ENCODE assay signal across 8 cellular contexts in genomic region chr12:7042847-7043246, GRCh38. TPM values are rescaled to one million over a fixed set of nuclear protein-coding genes. Genes with fewer than 3 reads are reported as not detected.
DNase-seq lines count a peak whose midpoint lies in the region; ATAC-seq, FAIRE-seq and TF ChIP-seq lines count a peak whose summit lies in the region.

No MANE protein-coding gene starts in this region.

- H3K4me3 ChIP-seq in body of pancreas (no peak overlapping the region), right lobe of liver (no peak overlapping the region)

- ATAC-seq in body of pancreas (peak; percentile 97), right lobe of liver (peak; percentile 79 to 84 (median 83)), HG03469 (IDR thresholded peaks at IDR 0.05; ENCODE audit: unreplicated experiment) (no peak)
- no peak for ATAC-seq in stimulated activated naive CD8-positive, alpha-beta T cell treated with anti-CD3 and anti-CD28 coated beads, Interleukin-15, amount 100 ng/mL, for 72 hours

- H3K27me3 Mint-ChIP-seq in stimulated activated naive CD8-positive, alpha-beta T cell treated with anti-CD3 and anti-CD28 coated beads, Interleukin-15, amount 100 ng/mL, for 72 hours: no peaks in the 10 kb centered on the region

- peak; percentile 91 for FAIRE-seq in G401.6 (lab: Jason Lieb, UNC)

- TF ChIP-seq POLR2A in body of pancreas (IDR thresholded peaks at IDR 0.05) (no peak), right lobe of liver (IDR thresholded peaks at IDR 0.05) (no peak)

- DNase-seq in NCI-H1694 (lab: John Stamatoyannopoulos, UW) (peak; percentile 32), body of pancreas (no peak), right lobe of liver (no peak), substantia nigra (lab: John Stamatoyannopoulos, UW) (no peak)
- DNase-seq in stimulated activated naive CD8-positive, alpha-beta T cell treated with anti-CD3 and anti-CD28 coated beads, Interleukin-15, amount 100 ng/mL, for 72 hours: no peak
- DNase-seq in effector CD4-positive, alpha-beta T cell: no peak

- H3K4me1 ChIP-seq in body of pancreas (no peaks in the 10 kb centered on the region), right lobe of liver (no peaks in the 10 kb centered on the region)

- H3K27ac ChIP-seq in body of pancreas (no peak overlapping the region), right lobe of liver (no peak overlapping the region), substantia nigra (ENCODE audit: low read depth, low read length, poor library complexity, severe bottlenecking) (no peak overlapping the region)

- TF ChIP-seq CTCF in body of pancreas (IDR thresholded peaks at IDR 0.05): peak; percentile 17 to 80 (median 70)
- peak; percentile 38 to 55 (median 54) for TF ChIP-seq CTCF in right lobe of liver (IDR thresholded peaks at IDR 0.05)

- H3K4me1 Mint-ChIP-seq in stimulated activated naive CD8-positive, alpha-beta T cell treated with anti-CD3 and anti-CD28 coated beads, Interleukin-15, amount 100 ng/mL, for 72 hours: peaks cover 13% of the 10 kb centered on the region

- no peak overlapping the region for H3K4me3 Mint-ChIP-seq in stimulated activated naive CD8-positive, alpha-beta T cell treated with anti-CD3 and anti-CD28 coated beads, Interleukin-15, amount 100 ng/mL, for 72 hours

- no peaks in the 10 kb centered on the region for H3K36me3 ChIP-seq in body of pancreas (replicated peaks in 1 of 2; ENCODE audit: insufficient read depth in 1 of 2, low read depth in 2 of 2)
- no peaks in the 10 kb centered on the region for H3K36me3 ChIP-seq in right lobe of liver

- 22 to 25% methylated on average over 6 of the region's 6 CpGs for WGBS in body of pancreas, 2 donors
- WGBS in right lobe of liver (ENCODE audit: insufficient coverage, low coverage, low lambda C conversion rate, missing lambda C conversion rate): 32% methylated on average over 6 of the region's 6 CpGs

- H3K27ac Mint-ChIP-seq in stimulated activated naive CD8-positive, alpha-beta T cell treated with anti-CD3 and anti-CD28 coated beads, Interleukin-15, amount 100 ng/mL, for 72 hours: no peak overlapping the region

- intact Hi-C loops in body of pancreas (cut with DNase I): loop anchor here (10.0 kb wide), 1 partner anchor 72 kb away; no protein-coding TSS in a partner anchor
- intact Hi-C loops in right lobe of liver (cut with DNase I): no loop called here

- H3K9me3 ChIP-seq in body of pancreas (no peaks in the 10 kb centered on the region), right lobe of liver (no peaks in the 10 kb centered on the region)

- H3K27me3 ChIP-seq in body of pancreas (no peaks in the 10 kb centered on the region), right lobe of liver (no peaks in the 10 kb centered on the region)

- no peaks in the 10 kb centered on the region for H3K9me3 Mint-ChIP-seq in stimulated activated naive CD8-positive, alpha-beta T cell treated with anti-CD3 and anti-CD28 coated beads, Interleukin-15, amount 100 ng/mL, for 72 hours

RNA-seq across cellular contexts. Expression of gene C1S, which starts 17.7 kb away (rescaled TPM):
- total RNA-seq in body of pancreas (100 to 1,000 TPM; 105 to 157 TPM), right lobe of liver (1,000 to 10,000 TPM in 5 of 6 experiments, 100 to 1,000 TPM in 1; 993 to 2,993 (median 1,796) TPM)

RNA-seq across cellular contexts. Expression of gene LPCAT3, which starts 24.6 kb away (rescaled TPM):
- total RNA-seq in body of pancreas (10 to 100 TPM; 21.5 to 39.6 TPM), right lobe of liver (100 to 1,000 TPM in 1 of 6 experiments, 10 to 100 TPM in 5; 50.6 to 115 (median 77.5) TPM)

RNA-seq across cellular contexts. Expression of gene C1R, which starts 49.4 kb away (rescaled TPM):
- total RNA-seq in body of pancreas (100 to 1,000 TPM; 113 to 133 TPM), right lobe of liver (1,000 to 10,000 TPM; 1,157 to 2,557 (median 1,950) TPM)

Comparison
In these comparisons a context has a peak if more than half of its experiments do, and no peak if none do; other contexts are left out.
1. ATAC-seq: peak in body of pancreas (single experiment) and right lobe of liver (4 of 4); none in stimulated activated naive CD8-positive, alpha-beta T cell treated with anti-CD3 and anti-CD28 coated beads, Interleukin-15, amount 100 ng/mL, for 72 hours (single experiment) and HG03469 (single experiment).
2. RNA of gene C1S, which starts 17.7 kb away (total RNA-seq): 993 to 2,993 TPM in right lobe of liver; 105 to 157 TPM in body of pancreas; every median in the first group is over 4 times any median in the second.
3. RNA of gene C1R, which starts 49.4 kb away (total RNA-seq): 1,157 to 2,557 TPM in right lobe of liver; 113 to 133 TPM in body of pancreas; every median in the first group is over 4 times any median in the second.